Comparison of ENCODE assay signal across 1 cellular context in the genomic region with DNA sequence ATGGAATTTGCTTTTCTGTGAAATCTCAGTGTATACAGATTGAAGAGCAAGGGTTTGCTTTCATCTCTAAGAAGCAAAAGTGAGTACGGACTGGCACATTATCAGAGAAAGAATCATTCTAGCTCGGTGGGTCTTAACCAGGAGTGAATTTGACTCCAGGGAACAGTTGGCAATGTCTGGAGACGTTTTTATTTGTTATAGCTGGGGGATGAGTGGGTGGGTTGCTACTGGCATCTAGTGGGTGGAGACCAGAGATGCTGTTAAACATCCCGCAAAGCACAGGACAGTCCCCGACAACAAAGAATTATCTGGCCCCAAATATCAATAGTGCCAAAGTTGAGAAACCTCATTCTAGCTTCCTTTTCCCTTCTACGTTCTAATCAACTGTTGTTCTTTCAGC.
TF ChIP-seq lines count a peak whose summit lies in the region.

No MANE protein-coding gene starts in this region.

TF ChIP-seq in HEK293T, 16 proteins besides CTCF, POLR2A, EP300 and RAD21 (continued from another document):
- TF ChIP-seq HDGF (IDR thresholded peaks at IDR 0.05; ENCODE audit: borderline replicate concordance), result no peak
- no peak for TF ChIP-seq TARDBP (IDR thresholded peaks at IDR 0.05)
- TF ChIP-seq L3MBTL2 (conservative IDR thresholded peaks at IDR 0.05), result no peak
- no peak for TF ChIP-seq ZNF384 (IDR thresholded peaks at IDR 0.05)
- TF ChIP-seq SUZ12 (IDR thresholded peaks at IDR 0.05), result no peak
- TF ChIP-seq BHLHE40 (IDR thresholded peaks at IDR 0.05; ENCODE audit: borderline replicate concordance), result no peak
- TF ChIP-seq ARNT (IDR thresholded peaks at IDR 0.05), result no peak
